In the genomic region with DNA sequence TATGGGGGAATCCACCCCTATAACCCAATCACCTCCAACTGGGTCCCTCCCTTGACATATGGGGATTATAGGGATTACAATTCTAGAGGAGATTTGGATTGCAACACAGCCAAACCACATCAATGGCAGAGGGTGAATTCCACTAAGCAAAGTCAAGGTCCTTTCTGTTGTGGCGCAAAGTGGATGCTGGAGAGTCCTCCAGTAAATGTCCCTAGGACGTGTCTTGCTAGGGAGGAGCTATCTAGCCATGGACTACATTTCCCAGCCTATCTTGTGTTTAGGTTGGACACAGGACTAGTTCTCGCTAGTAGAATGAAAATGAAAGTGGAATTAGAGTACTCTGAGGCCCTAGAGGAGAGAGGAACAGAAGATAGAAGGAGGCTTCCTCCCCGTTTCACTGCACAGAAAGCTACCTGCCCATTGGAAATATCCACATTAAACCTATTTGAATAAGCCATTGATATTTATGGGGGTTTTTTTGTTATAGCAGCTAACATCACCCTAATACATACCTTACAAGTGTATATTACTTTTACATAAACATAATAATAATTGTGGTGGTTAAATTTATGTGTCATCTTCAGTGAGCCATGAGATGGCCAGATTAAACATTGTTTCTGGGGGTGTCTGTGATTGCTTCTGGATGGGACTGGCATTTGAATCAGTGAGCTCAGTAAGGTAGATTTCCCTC, we compare ENCODE assay signal across 1 cellular context.
TF ChIP-seq lines count a peak whose summit lies in the region.

No MANE protein-coding gene starts in this region.

TF ChIP-seq in A549, 52 proteins besides CTCF, POLR2A, EP300 and RAD21 (continued from another document):
- TF ChIP-seq, protein P1, sequence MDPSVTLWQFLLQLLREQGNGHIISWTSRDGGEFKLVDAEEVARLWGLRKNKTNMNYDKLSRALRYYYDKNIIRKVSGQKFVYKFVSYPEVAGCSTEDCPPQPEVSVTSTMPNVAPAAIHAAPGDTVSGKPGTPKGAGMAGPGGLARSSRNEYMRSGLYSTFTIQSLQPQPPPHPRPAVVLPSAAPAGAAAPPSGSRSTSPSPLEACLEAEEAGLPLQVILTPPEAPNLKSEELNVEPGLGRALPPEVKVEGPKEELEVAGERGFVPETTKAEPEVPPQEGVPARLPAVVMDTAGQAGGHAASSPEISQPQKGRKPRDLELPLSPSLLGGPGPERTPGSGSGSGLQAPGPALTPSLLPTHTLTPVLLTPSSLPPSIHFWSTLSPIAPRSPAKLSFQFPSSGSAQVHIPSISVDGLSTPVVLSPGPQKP (IDR thresholded peaks at IDR 0.05; ENCODE audit: low read depth, low read length), result no peak
- TF ChIP-seq BCL3 (IDR thresholded peaks at IDR 0.05) (no peak), HOXA7 (CRISPR knock-in tag; IDR thresholded peaks at IDR 0.05) (no peak), FOSL2 (IDR thresholded peaks at IDR 0.05) (no peak), FOSL2 (CRISPR knock-in tag; IDR thresholded peaks at IDR 0.05) (no peak), CHD4 (IDR thresholded peaks at IDR 0.05; ENCODE audit: borderline replicate concordance) (no peak), CBX8 (IDR thresholded peaks at IDR 0.05) (no peak), KDM5A (IDR thresholded peaks at IDR 0.05) (no peak), MAX (IDR thresholded peaks at IDR 0.05) (no peak), ZSCAN20 (CRISPR knock-in tag; IDR thresholded peaks at IDR 0.05) (no peak), TFCP2L1 (CRISPR knock-in tag; IDR thresholded peaks at IDR 0.05) (no peak), HDAC2 (IDR thresholded peaks at IDR 0.05) (no peak), NFE2L2 (conservative IDR thresholded peaks at IDR 0.05; ENCODE audit: low read length) (no peak), HOXB13 (CRISPR knock-in tag; IDR thresholded peaks at IDR 0.05; ENCODE audit: low read depth) (no peak), JUNB (IDR thresholded peaks at IDR 0.05) (no peak), GATA3 (IDR thresholded peaks at IDR 0.05; ENCODE audit: borderline replicate concordance) (no peak), CEBPB (IDR thresholded peaks at IDR 0.05) (no peak)
TF ChIP-seq in A549: peak in this region for 0.
